In genomic region chr20:50712771-50713676, GRCh38 we compare ENCODE assay signal across 14 cellular contexts. TPM values are rescaled to one million over a fixed set of nuclear protein-coding genes. Genes with fewer than 3 reads are reported as not detected.
"Had no signal": no experiment of that assay in that cellular context is flagged by ENCODE, and none has a peak within 500 bp of the region (broad histone marks: within the 10 kb centered on the region; RNA-seq: fewer than 3 reads in every experiment).

No MANE protein-coding gene starts in this region.

- DNase-seq: activated CD4-positive, alpha-beta T cell treated with anti-CD3 and anti-CD28 coated beads for 1 hour; activated CD4-positive, alpha-beta T cell treated with anti-CD3 and anti-CD28 coated beads, Interleukin-2, amount 50 U/mL, for 4 hours; activated naive CD4-positive, alpha-beta T cell treated with Interleukin-2 at 50 U/mL for 16 hours; activated naive CD8-positive, alpha-beta T cell treated with anti-CD3 and anti-CD28 coated beads, Interleukin-2, amount 50 U/mL, for 24 hours; dorsolateral prefrontal cortex; kidney; left ventricle myocardium inferior; T-helper 1 cell; T1000 had no signal

- H3K27ac Mint-ChIP-seq: activated naive CD8-positive, alpha-beta T cell treated with anti-CD3 and anti-CD28 coated beads, Interleukin-2, amount 50 U/mL, for 24 hours; activated T-helper 17 cell treated with anti-CD3 and anti-CD28 coated beads, Interleukin-2, amount 50 U/mL, for 72 hours; stimulated activated effector memory CD8-positive, alpha-beta T cell treated with anti-CD3 and anti-CD28 coated beads, Interleukin-12 subunit alpha, Interleukin-12 subunit beta, amount 100 ng/mL, for 72 hours had no signal

- H3K27me3 ChIP-seq: pancreas, vagina had no signal

- H3K9me3 ChIP-seq: left ventricle myocardium inferior, pancreas, vagina had no signal

- H3K36me3 ChIP-seq: left ventricle myocardium inferior, pancreas, vagina had no signal

- H3K9me3 Mint-ChIP-seq: activated naive CD8-positive, alpha-beta T cell treated with anti-CD3 and anti-CD28 coated beads, Interleukin-2, amount 50 U/mL, for 24 hours; activated T-helper 17 cell treated with anti-CD3 and anti-CD28 coated beads, Interleukin-2, amount 50 U/mL, for 72 hours; stimulated activated effector memory CD8-positive, alpha-beta T cell treated with anti-CD3 and anti-CD28 coated beads, Interleukin-12 subunit alpha, Interleukin-12 subunit beta, amount 100 ng/mL, for 72 hours had no signal

- ATAC-seq: activated naive CD8-positive, alpha-beta T cell treated with anti-CD3 and anti-CD28 coated beads, Interleukin-2, amount 50 U/mL, for 24 hours; activated T-helper 17 cell treated with anti-CD3 and anti-CD28 coated beads, Interleukin-2, amount 50 U/mL, for 72 hours; stimulated activated effector memory CD8-positive, alpha-beta T cell treated with anti-CD3 and anti-CD28 coated beads, Interleukin-12 subunit alpha, Interleukin-12 subunit beta, amount 100 ng/mL, for 72 hours had no signal

- H3K4me3 Mint-ChIP-seq: activated naive CD8-positive, alpha-beta T cell treated with anti-CD3 and anti-CD28 coated beads, Interleukin-2, amount 50 U/mL, for 24 hours; activated T-helper 17 cell treated with anti-CD3 and anti-CD28 coated beads, Interleukin-2, amount 50 U/mL, for 72 hours; stimulated activated effector memory CD8-positive, alpha-beta T cell treated with anti-CD3 and anti-CD28 coated beads, Interleukin-12 subunit alpha, Interleukin-12 subunit beta, amount 100 ng/mL, for 72 hours had no signal

- H3K36me3 Mint-ChIP-seq: stimulated activated effector memory CD8-positive, alpha-beta T cell treated with anti-CD3 and anti-CD28 coated beads, Interleukin-12 subunit alpha, Interleukin-12 subunit beta, amount 100 ng/mL, for 72 hours had no signal

- H3K27ac ChIP-seq: dorsolateral prefrontal cortex, left ventricle myocardium inferior, pancreas, vagina had no signal

- H3K4me1 Mint-ChIP-seq: activated naive CD8-positive, alpha-beta T cell treated with anti-CD3 and anti-CD28 coated beads, Interleukin-2, amount 50 U/mL, for 24 hours; activated T-helper 17 cell treated with anti-CD3 and anti-CD28 coated beads, Interleukin-2, amount 50 U/mL, for 72 hours; stimulated activated effector memory CD8-positive, alpha-beta T cell treated with anti-CD3 and anti-CD28 coated beads, Interleukin-12 subunit alpha, Interleukin-12 subunit beta, amount 100 ng/mL, for 72 hours had no signal

- H3K4me3 ChIP-seq: dorsolateral prefrontal cortex, left ventricle myocardium inferior, pancreas, vagina had no signal

RNA-seq across cellular contexts. Expression of gene RIPOR3, which starts 21.7 kb away (rescaled TPM):
- total RNA-seq: activated T-helper 17 cell treated with anti-CD3 and anti-CD28 coated beads, Interleukin-2, amount 50 U/mL, for 72 hours had no signal
- polyA plus RNA-seq: neural cell had no signal
